9 cellular contexts compared by ENCODE assay signal in the genomic region with DNA sequence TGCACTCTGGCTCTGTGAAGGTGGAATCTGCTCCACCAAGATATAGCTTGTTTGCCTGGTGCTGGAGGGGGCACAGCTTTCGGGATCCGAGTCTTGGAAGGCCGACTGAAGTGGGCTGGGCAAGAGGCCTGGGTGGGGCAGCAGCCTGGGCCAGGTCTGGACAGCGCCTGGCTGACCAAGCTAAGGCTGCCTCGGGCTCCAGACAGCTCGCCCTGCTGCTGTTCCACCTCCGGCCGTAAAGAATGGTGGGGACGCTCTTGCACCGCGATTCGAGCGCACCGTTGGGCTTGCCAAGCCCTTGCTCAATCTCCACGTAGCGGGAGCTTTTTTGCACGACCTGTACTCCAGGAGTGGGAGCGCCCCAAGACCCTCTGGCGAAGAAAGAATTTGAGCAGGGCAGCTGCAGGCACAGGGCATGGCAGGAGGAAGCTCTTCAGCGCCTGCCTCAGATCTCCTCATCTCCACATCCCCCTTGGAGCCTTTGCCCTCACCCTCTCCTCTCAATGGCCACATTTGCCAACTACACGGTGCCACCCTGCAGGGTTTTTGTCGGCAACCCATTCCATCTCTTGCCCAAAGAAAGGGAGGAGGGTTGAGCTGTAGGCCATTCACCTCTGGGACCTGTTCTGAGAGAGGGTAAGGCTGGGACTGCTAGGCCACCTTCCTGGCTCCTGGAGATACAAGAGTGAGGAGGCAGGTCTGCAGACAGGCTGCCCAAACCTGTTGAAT. TPM values are rescaled to one million over a fixed set of nuclear protein-coding genes. Genes with fewer than 3 reads are reported as not detected.
DNase-seq lines count a peak whose midpoint lies in the region; ATAC-seq, FAIRE-seq and TF ChIP-seq lines count a peak whose summit lies in the region.
"Had no signal": no experiment of that assay in that cellular context is flagged by ENCODE, and none has a peak within 500 bp of the region (broad histone marks: within the 10 kb centered on the region; RNA-seq: fewer than 3 reads in every experiment).

No MANE protein-coding gene starts in this region.

- WGBS in HepG2 (ENCODE audit: low lambda C conversion rate): no CpG with 5 or more reads among the region's 22 CpGs
- WGBS in upper lobe of left lung, 2 donors: 10 to 29% methylated on average over 4 to 22 of the region's 22 CpGs

- peak; percentile 70 for TF ChIP-seq RAD21 in HepG2 (CRISPR knock-in tag; IDR thresholded peaks at IDR 0.05)

- TF ChIP-seq CTCF in AG10803 (conservative IDR thresholded peaks at IDR 0.05; ENCODE audit: low read length) (peak; percentile 74), GM13977 (IDR thresholded peaks at IDR 0.05; ENCODE audit: extremely low read depth, insufficient read depth, missing control alignments) (peak; percentile 73), cardiac fibroblast (IDR thresholded peaks at IDR 0.05; ENCODE audit: low read depth, low read length) (peak; percentile 88), HepG2 (CRISPR knock-in tag; IDR thresholded peaks at IDR 0.05) (peak; percentile 85), upper lobe of left lung (IDR thresholded peaks at IDR 0.05) (peak; percentile 64 to 87 (median 76))

- H3K4me3 ChIP-seq in AG10803 (ENCODE audit: low read length) (no peak overlapping the region), cardiac fibroblast (replicated peaks in 1 of 2; ENCODE audit: low read depth in 2 of 2, low read length in 2 of 2) (no peak overlapping the region), HepG2 (replicated peaks in 1 of 3; ENCODE audit: insufficient read depth in 1 of 3, low read depth in 2 of 3, low read length in 3 of 3) (no peak overlapping the region), upper lobe of left lung (no peak overlapping the region)

- H3K4me1 ChIP-seq in HepG2 (ENCODE audit: insufficient read depth, low read length): no peaks in the 10 kb centered on the region
- H3K4me1 ChIP-seq in upper lobe of left lung: peaks cover 0 to 8% (median 0%) of the 10 kb centered on the region in 4 donors

- no peak overlapping the region for H3K27ac Mint-ChIP-seq in stimulated activated memory B cell treated with anti-CD40 and anti-IgM and Interleukin-4, amounts not matched to agents 10 μg/mL and 1 μg/mL and 100 μg/mL, for 72 hours

- H3K36me3 ChIP-seq in HepG2 (replicated peaks in 1 of 2; ENCODE audit: control insufficient read depth in 1 of 2, insufficient read depth in 2 of 2, low read length in 2 of 2) (no peaks in the 10 kb centered on the region), upper lobe of left lung (no peaks in the 10 kb centered on the region)

- no peaks in the 10 kb centered on the region for H3K9me3 ChIP-seq in HepG2 (ENCODE audit: low read length)
- no peaks in the 10 kb centered on the region for H3K9me3 ChIP-seq in upper lobe of left lung

- intact Hi-C loops in HepG2 (cut with micrococcal nuclease; ENCODE audit: unreplicated experiment): loop anchor here (1.0 kb wide), 1 partner anchor 883 kb away; no protein-coding TSS in a partner anchor

- TF ChIP-seq EP300 in HepG2 (IDR thresholded peaks at IDR 0.05; ENCODE audit: low read depth in 2 of 2, low read length in 2 of 2) (no peak), HepG2 (CRISPR knock-in tag; IDR thresholded peaks at IDR 0.05; ENCODE audit: borderline replicate concordance) (no peak), upper lobe of left lung (IDR thresholded peaks at IDR 0.05) (no peak)

- peaks cover 2% of the 10 kb centered on the region for H3K9me3 Mint-ChIP-seq in stimulated activated memory B cell treated with anti-CD40 and anti-IgM and Interleukin-4, amounts not matched to agents 10 μg/mL and 1 μg/mL and 100 μg/mL, for 72 hours

- DNase-seq in AG10803 (ENCODE audit: low read depth) (peak; percentile 52), GM13977 (ENCODE audit: low spot score) (peak; percentile 65), NCI-H774 (lab: John Stamatoyannopoulos, UW) (peak; percentile 50), cardiac fibroblast (ENCODE audit: low read depth in 2 of 2) (peak; percentile 63 to 64), HepG2 (ENCODE audit: low spot score) (peak; percentile 13), upper lobe of left lung (peak; percentile 51 to 55)

- no peaks in the 10 kb centered on the region for H3K36me3 Mint-ChIP-seq in stimulated activated memory B cell treated with anti-CD40 and anti-IgM and Interleukin-4, amounts not matched to agents 10 μg/mL and 1 μg/mL and 100 μg/mL, for 72 hours

- H3K27me3 Mint-ChIP-seq in stimulated activated memory B cell treated with anti-CD40 and anti-IgM and Interleukin-4, amounts not matched to agents 10 μg/mL and 1 μg/mL and 100 μg/mL, for 72 hours: peaks cover 23% of the 10 kb centered on the region

- BruUV-seq in HepG2 (replicated peaks; lab: Mats Ljungman, UMichigan): no TSS peak

- H3K9ac ChIP-seq in HepG2 (ENCODE audit: insufficient read depth, low read depth, low read length): no peak overlapping the region
- H3K9ac ChIP-seq: KMS-11 had no signal

- no peak overlapping the region for H2AFZ ChIP-seq in HepG2 (ENCODE audit: low read length)

- H3K27ac ChIP-seq in HepG2 (ENCODE audit: extremely low read length, insufficient read depth, low read length): no peak overlapping the region
- H3K27ac ChIP-seq in upper lobe of left lung: no peak overlapping the region
- H3K27ac ChIP-seq: KMS-11 had no signal

- no peak overlapping the region for H3K4me3 Mint-ChIP-seq in stimulated activated memory B cell treated with anti-CD40 and anti-IgM and Interleukin-4, amounts not matched to agents 10 μg/mL and 1 μg/mL and 100 μg/mL, for 72 hours

- H3K27me3 ChIP-seq in HepG2 (ENCODE audit: control insufficient read depth in 1 of 2, insufficient read depth in 2 of 2, low read length in 2 of 2) (no peaks in the 10 kb centered on the region), upper lobe of left lung (no peaks in the 10 kb centered on the region)

- H3K4me2 ChIP-seq in HepG2 (ENCODE audit: low read depth, low read length): no peak overlapping the region
- H3K4me2 ChIP-seq: KMS-11 had no signal

- CTCF ChIA-PET in HepG2 (lab: Yijun Ruan, JAX; ENCODE audit: low intra/inter-chr PET ratio, low total read pairs): interaction anchor here (1.4 to 1.9 kb wide), 2 partner anchors 879 to 883 kb away, joined by 4 to 11 read pairs; no protein-coding TSS in a partner anchor

- no peak for TF ChIP-seq POLR2A in HepG2 (IDR thresholded peaks at IDR 0.05; ENCODE audit: insufficient read depth in 1 of 2, low read depth in 2 of 2, low read length in 2 of 2)
- TF ChIP-seq POLR2A in upper lobe of left lung (IDR thresholded peaks at IDR 0.05): no peak

- no peaks in the 10 kb centered on the region for H3K4me1 Mint-ChIP-seq in stimulated activated memory B cell treated with anti-CD40 and anti-IgM and Interleukin-4, amounts not matched to agents 10 μg/mL and 1 μg/mL and 100 μg/mL, for 72 hours

- H3K79me2 ChIP-seq in HepG2 (ENCODE audit: insufficient read depth, low read length): no peaks in the 10 kb centered on the region

- H4K20me1 ChIP-seq in HepG2 (ENCODE audit: insufficient read depth, low read length): no peaks in the 10 kb centered on the region

- peak; percentile 49 for FAIRE-seq in HepG2 (lab: Jason Lieb, UNC)

- in situ Hi-C loops in GM13977 (cut with MboI; ENCODE audit: low pct_unique_long_range_greater_than_20kb, low sequenced_read_pairs, unreplicated experiment): loop anchor here (25.0 kb wide), 2 partner anchors 884 to 1059 kb away; partner anchors contain the start of gene GABRQ
- in situ Hi-C loops in HepG2 (cut with HindIII; ENCODE audit: extremely low pct_ligation_motif_present, low pct_unique_long_range_greater_than_20kb): no loop called here

- ATAC-seq in HG02981 (IDR thresholded peaks at IDR 0.05; ENCODE audit: unreplicated experiment): peak; percentile 85
- peak; percentile 98 for ATAC-seq in HepG2
- ATAC-seq in upper lobe of left lung (ENCODE audit: low FRiP score in 2 of 2): peak; percentile 73 to 95
- ATAC-seq in stimulated activated memory B cell treated with anti-CD40 and anti-IgM and Interleukin-4, amounts not matched to agents 10 μg/mL and 1 μg/mL and 100 μg/mL, for 72 hours: no peak

- POLR2A ChIA-PET in HepG2 (lab: Yijun Ruan, JAX): no interaction called here

RNA-seq across cellular contexts. Expression of gene CNGA2, which starts 18.9 kb away (rescaled TPM):
- total RNA-seq in HepG2 (2016; rRNA removed; fragmentation: Illumina TruSeq; extraction: Trizol) (not detected in 2 replicates), upper lobe of left lung (not detected)
- total RNA-seq in HepG2 (2016; cell fraction: cytosol; rRNA removed; fragmentation: Illumina TruSeq; extraction: Trizol; ENCODE audit: low read depth): not detected in 2 replicates
- total RNA-seq in HepG2 (2016; cell fraction: insoluble cytoplasmic fraction; rRNA removed; fragmentation: Illumina TruSeq; extraction: Trizol): not detected in 2 replicates
- not detected in 2 replicates for total RNA-seq in HepG2 (2016; cell fraction: membrane; rRNA removed; fragmentation: Illumina TruSeq; extraction: Trizol)
- total RNA-seq in HepG2 (2016; cell fraction: nucleus; rRNA removed; fragmentation: Illumina TruSeq; extraction: Trizol): not detected in 2 replicates
- polyA plus RNA-seq in HepG2 (2011; rRNA removed): not detected in 2 replicates
- polyA plus RNA-seq in HepG2 (2011; cell fraction: cytosol; rRNA removed): not detected in 2 replicates
- polyA plus RNA-seq in HepG2 (2011; cell fraction: nucleus; rRNA removed): not detected in 2 replicates
- not detected in 2 replicates for polyA plus RNA-seq in HepG2 (2012)
- polyA plus RNA-seq in HepG2 (2016; cell fraction: cytosol; fragmentation: Illumina TruSeq; extraction: Trizol; ENCODE audit: low read depth): not detected in 2 replicates
- polyA plus RNA-seq in HepG2 (2016; cell fraction: insoluble cytoplasmic fraction; fragmentation: Illumina TruSeq; extraction: Trizol; ENCODE audit: low read depth): not detected in 2 replicates
- polyA plus RNA-seq in HepG2 (2016; cell fraction: membrane; fragmentation: Illumina TruSeq; extraction: Trizol; ENCODE audit: low read depth): not detected in 2 replicates
- polyA plus RNA-seq in HepG2 (2016; cell fraction: nucleus; fragmentation: Illumina TruSeq; extraction: Trizol; ENCODE audit: insufficient read depth, low read depth): not detected in 2 replicates
- polyA minus RNA-seq in HepG2 (2011; rRNA and poly(A)+ RNA removed; ENCODE audit: low replicate concordance): not detected in 2 replicates
- not detected in 2 replicates for polyA minus RNA-seq in HepG2 (2011; cell fraction: cytosol; rRNA and poly(A)+ RNA removed)
- polyA minus RNA-seq in HepG2 (2011; cell fraction: nucleus; rRNA and poly(A)+ RNA removed): not detected in 2 replicates

RNA-seq across cellular contexts. Expression of gene FATE1, which starts 37.6 kb away (rescaled TPM):
- total RNA-seq in HepG2 (2016; rRNA removed; fragmentation: Illumina TruSeq; extraction: Trizol) (not detected in 2 replicates), upper lobe of left lung (under 1 TPM in 1 of 6 donors, not detected in 5; 0.88 TPM)
- not detected in 2 replicates for total RNA-seq in HepG2 (2016; cell fraction: cytosol; rRNA removed; fragmentation: Illumina TruSeq; extraction: Trizol; ENCODE audit: low read depth)
- not detected in 2 replicates for total RNA-seq in HepG2 (2016; cell fraction: insoluble cytoplasmic fraction; rRNA removed; fragmentation: Illumina TruSeq; extraction: Trizol)
- not detected in 2 replicates for total RNA-seq in HepG2 (2016; cell fraction: membrane; rRNA removed; fragmentation: Illumina TruSeq; extraction: Trizol)
- not detected in 2 replicates for total RNA-seq in HepG2 (2016; cell fraction: nucleus; rRNA removed; fragmentation: Illumina TruSeq; extraction: Trizol)
- not detected in 2 replicates for polyA plus RNA-seq in HepG2 (2011; rRNA removed)
- polyA plus RNA-seq in HepG2 (2011; cell fraction: cytosol; rRNA removed): not detected in 2 replicates
- polyA plus RNA-seq in HepG2 (2011; cell fraction: nucleus; rRNA removed): not detected in 2 replicates
- polyA plus RNA-seq in HepG2 (2012): not detected in 2 replicates
- polyA plus RNA-seq in HepG2 (2016; cell fraction: cytosol; fragmentation: Illumina TruSeq; extraction: Trizol; ENCODE audit: low read depth): not detected in 2 replicates
- polyA plus RNA-seq in HepG2 (2016; cell fraction: insoluble cytoplasmic fraction; fragmentation: Illumina TruSeq; extraction: Trizol; ENCODE audit: low read depth): not detected in 2 replicates
- polyA plus RNA-seq in HepG2 (2016; cell fraction: membrane; fragmentation: Illumina TruSeq; extraction: Trizol; ENCODE audit: low read depth): not detected in 2 replicates
- not detected in 2 replicates for polyA plus RNA-seq in HepG2 (2016; cell fraction: nucleus; fragmentation: Illumina TruSeq; extraction: Trizol; ENCODE audit: insufficient read depth, low read depth)
- polyA minus RNA-seq in HepG2 (2011; rRNA and poly(A)+ RNA removed; ENCODE audit: low replicate concordance): not detected in 2 replicates
- polyA minus RNA-seq in HepG2 (2011; cell fraction: cytosol; rRNA and poly(A)+ RNA removed): not detected in 2 replicates
- polyA minus RNA-seq in HepG2 (2011; cell fraction: nucleus; rRNA and poly(A)+ RNA removed): not detected in 2 replicates

RNA-seq across cellular contexts. Expression of gene PRRG3, which starts 58.2 kb away (rescaled TPM):
- total RNA-seq in HepG2 (2016; rRNA removed; fragmentation: Illumina TruSeq; extraction: Trizol) (not detected in 2 replicates), upper lobe of left lung (1 to 10 TPM in 1 of 6 donors, under 1 TPM in 3, not detected in 2; 0.20 to 4.1 (median 0.21) TPM)
- not detected in 2 replicates for total RNA-seq in HepG2 (2016; cell fraction: cytosol; rRNA removed; fragmentation: Illumina TruSeq; extraction: Trizol; ENCODE audit: low read depth)
- not detected in 2 replicates for total RNA-seq in HepG2 (2016; cell fraction: insoluble cytoplasmic fraction; rRNA removed; fragmentation: Illumina TruSeq; extraction: Trizol)
- total RNA-seq in HepG2 (2016; cell fraction: membrane; rRNA removed; fragmentation: Illumina TruSeq; extraction: Trizol): not detected in 2 replicates
- total RNA-seq in HepG2 (2016; cell fraction: nucleus; rRNA removed; fragmentation: Illumina TruSeq; extraction: Trizol): not detected in 2 replicates
- not detected in 2 replicates for polyA plus RNA-seq in HepG2 (2011; rRNA removed)
- not detected in 2 replicates for polyA plus RNA-seq in HepG2 (2011; cell fraction: cytosol; rRNA removed)
- polyA plus RNA-seq in HepG2 (2011; cell fraction: nucleus; rRNA removed): not detected in 2 replicates
- not detected in 2 replicates for polyA plus RNA-seq in HepG2 (2012)
- not detected in 2 replicates for polyA plus RNA-seq in HepG2 (2016; cell fraction: cytosol; fragmentation: Illumina TruSeq; extraction: Trizol; ENCODE audit: low read depth)
- polyA plus RNA-seq in HepG2 (2016; cell fraction: insoluble cytoplasmic fraction; fragmentation: Illumina TruSeq; extraction: Trizol; ENCODE audit: low read depth): not detected in 2 replicates
- polyA plus RNA-seq in HepG2 (2016; cell fraction: membrane; fragmentation: Illumina TruSeq; extraction: Trizol; ENCODE audit: low read depth): not detected in 2 replicates
- polyA plus RNA-seq in HepG2 (2016; cell fraction: nucleus; fragmentation: Illumina TruSeq; extraction: Trizol; ENCODE audit: insufficient read depth, low read depth): not detected in 2 replicates
- not detected in 2 replicates for polyA minus RNA-seq in HepG2 (2011; rRNA and poly(A)+ RNA removed; ENCODE audit: low replicate concordance)
- not detected in 2 replicates for polyA minus RNA-seq in HepG2 (2011; cell fraction: cytosol; rRNA and poly(A)+ RNA removed)
- polyA minus RNA-seq in HepG2 (2011; cell fraction: nucleus; rRNA and poly(A)+ RNA removed): not detected in 2 replicates

Comparison
In these comparisons a context has a peak if more than half of its experiments do, and no peak if none do; other contexts are left out.
1. DNase-seq: peak in every context shown above with its lines; median percentile 65 in GM13977; 64 in cardiac fibroblast; 53 in upper lobe of left lung; 52 in AG10803; 50 in NCI-H774; 13 in HepG2.